Comparison of ENCODE assay signal across 1 cellular context in the genomic region with DNA sequence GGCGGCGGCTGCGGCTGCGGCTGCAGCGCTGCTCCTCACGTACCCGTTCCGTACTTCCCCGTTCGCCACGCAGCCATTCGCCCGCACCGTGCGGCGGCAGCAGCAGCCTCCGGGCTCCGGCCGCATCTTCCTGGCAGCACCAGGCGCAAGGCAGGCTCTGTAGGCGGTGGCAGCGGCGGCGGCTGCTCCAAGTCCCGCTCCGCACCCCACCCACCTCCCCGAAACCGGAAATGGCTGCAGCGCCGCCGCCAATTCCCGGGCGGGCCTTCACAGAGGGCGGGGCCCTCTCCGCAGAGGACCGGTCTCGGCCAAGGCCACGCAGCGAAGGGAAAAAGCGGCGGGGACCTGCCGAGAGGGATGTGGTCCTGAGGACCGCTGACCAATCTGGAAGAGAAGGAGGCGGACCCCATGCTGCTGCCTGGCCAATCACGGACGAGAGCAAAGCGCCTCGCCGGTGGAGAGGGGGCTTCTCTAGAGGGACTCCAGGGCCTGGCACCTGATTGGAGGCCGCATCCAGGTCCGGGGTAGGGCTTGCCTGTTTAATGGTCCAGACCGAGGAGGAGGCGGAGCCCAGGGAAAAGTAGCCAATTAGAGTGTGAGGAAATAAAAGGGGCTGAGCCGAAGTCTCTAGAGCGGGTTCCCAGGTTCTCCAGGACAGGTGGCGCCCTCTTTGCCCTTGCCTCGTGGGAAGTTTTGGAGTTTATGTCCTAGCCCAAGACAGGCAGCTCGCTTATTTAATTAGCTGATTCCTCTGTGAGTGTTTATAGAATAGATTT.
TF ChIP-seq lines count a peak whose summit lies in the region.

A gene with protein sequence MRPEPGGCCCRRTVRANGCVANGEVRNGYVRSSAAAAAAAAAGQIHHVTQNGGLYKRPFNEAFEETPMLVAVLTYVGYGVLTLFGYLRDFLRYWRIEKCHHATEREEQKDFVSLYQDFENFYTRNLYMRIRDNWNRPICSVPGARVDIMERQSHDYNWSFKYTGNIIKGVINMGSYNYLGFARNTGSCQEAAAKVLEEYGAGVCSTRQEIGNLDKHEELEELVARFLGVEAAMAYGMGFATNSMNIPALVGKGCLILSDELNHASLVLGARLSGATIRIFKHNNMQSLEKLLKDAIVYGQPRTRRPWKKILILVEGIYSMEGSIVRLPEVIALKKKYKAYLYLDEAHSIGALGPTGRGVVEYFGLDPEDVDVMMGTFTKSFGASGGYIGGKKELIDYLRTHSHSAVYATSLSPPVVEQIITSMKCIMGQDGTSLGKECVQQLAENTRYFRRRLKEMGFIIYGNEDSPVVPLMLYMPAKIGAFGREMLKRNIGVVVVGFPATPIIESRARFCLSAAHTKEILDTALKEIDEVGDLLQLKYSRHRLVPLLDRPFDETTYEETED (minus strand): TSS at position 184 of the 776 bp plus-strand sequence. CDS start 58 bp downstream, at position 126.

TF ChIP-seq in HEK293, 187 proteins besides CTCF, POLR2A, EP300 and RAD21 (continued from another document and continues in another):
- TF ChIP-seq, protein P1, sequence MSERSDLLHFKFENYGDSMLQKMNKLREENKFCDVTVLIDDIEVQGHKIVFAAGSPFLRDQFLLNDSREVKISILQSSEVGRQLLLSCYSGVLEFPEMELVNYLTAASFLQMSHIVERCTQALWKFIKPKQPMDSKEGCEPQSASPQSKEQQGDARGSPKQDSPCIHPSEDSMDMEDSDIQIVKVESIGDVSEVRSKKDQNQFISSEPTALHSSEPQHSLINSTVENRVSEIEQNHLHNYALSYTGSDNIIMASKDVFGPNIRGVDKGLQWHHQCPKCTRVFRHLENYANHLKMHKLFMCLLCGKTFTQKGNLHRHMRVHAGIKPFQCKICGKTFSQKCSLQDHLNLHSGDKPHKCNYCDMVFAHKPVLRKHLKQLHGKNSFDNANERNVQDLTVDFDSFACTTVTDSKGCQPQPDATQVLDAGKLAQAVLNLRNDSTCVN (tag by site-specific recombination; optimal IDR thresholded peaks at IDR 0.05): peak; percentile 55
- TF ChIP-seq ZFHX2 (tag by site-specific recombination; conservative IDR thresholded peaks at IDR 0.05): peak; percentile 90
- TF ChIP-seq KLF10 (tag by site-specific recombination; IDR thresholded peaks at IDR 0.05): no peak
- TF ChIP-seq, protein P2, sequence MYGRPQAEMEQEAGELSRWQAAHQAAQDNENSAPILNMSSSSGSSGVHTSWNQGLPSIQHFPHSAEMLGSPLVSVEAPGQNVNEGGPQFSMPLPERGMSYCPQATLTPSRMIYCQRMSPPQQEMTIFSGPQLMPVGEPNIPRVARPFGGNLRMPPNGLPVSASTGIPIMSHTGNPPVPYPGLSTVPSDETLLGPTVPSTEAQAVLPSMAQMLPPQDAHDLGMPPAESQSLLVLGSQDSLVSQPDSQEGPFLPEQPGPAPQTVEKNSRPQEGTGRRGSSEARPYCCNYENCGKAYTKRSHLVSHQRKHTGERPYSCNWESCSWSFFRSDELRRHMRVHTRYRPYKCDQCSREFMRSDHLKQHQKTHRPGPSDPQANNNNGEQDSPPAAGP (tag by site-specific recombination; IDR thresholded peaks at IDR 0.05): peak; percentile 24; the same call in 1 of the 2 replicates
- TF ChIP-seq SALL2 (tag by site-specific recombination; IDR thresholded peaks at IDR 0.05; ENCODE audit: borderline replicate concordance): no peak
- no peak for TF ChIP-seq ZNF473 (tag by site-specific recombination; IDR thresholded peaks at IDR 0.05)
- TF ChIP-seq YY2 (tag by site-specific recombination; IDR thresholded peaks at IDR 0.05): no peak
- peak; percentile 79 for TF ChIP-seq ZNF335 (tag by site-specific recombination; conservative IDR thresholded peaks at IDR 0.05)
- TF ChIP-seq ZNF248 (tag by site-specific recombination; IDR thresholded peaks at IDR 0.05): no peak
- TF ChIP-seq SETDB1 (IDR thresholded peaks at IDR 0.05; ENCODE audit: insufficient read length, low read length): peak; percentile 49
- no peak for TF ChIP-seq ZBTB48 (tag by site-specific recombination; IDR thresholded peaks at IDR 0.05)
- TF ChIP-seq ZNF341 (tag by site-specific recombination; IDR thresholded peaks at IDR 0.05; ENCODE audit: low read depth): peak; percentile 90
- no peak for TF ChIP-seq HOXA7 (CRISPR knock-in tag; IDR thresholded peaks at IDR 0.05; ENCODE audit: borderline replicate concordance)
- no peak for TF ChIP-seq ZNF623 (tag by site-specific recombination; IDR thresholded peaks at IDR 0.05)
- peak; percentile 67; the same call in 1 of the 2 replicates for TF ChIP-seq KLF1 (tag by site-specific recombination; IDR thresholded peaks at IDR 0.05)
- TF ChIP-seq, protein P3, sequence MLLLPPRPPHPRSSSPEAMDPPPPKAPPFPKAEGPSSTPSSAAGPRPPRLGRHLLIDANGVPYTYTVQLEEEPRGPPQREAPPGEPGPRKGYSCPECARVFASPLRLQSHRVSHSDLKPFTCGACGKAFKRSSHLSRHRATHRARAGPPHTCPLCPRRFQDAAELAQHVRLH (tag by site-specific recombination; IDR thresholded peaks at IDR 0.05): peak; percentile 93
- TF ChIP-seq GLIS1 (tag by site-specific recombination; IDR thresholded peaks at IDR 0.05): peak; percentile 48
- TF ChIP-seq, protein P4, sequence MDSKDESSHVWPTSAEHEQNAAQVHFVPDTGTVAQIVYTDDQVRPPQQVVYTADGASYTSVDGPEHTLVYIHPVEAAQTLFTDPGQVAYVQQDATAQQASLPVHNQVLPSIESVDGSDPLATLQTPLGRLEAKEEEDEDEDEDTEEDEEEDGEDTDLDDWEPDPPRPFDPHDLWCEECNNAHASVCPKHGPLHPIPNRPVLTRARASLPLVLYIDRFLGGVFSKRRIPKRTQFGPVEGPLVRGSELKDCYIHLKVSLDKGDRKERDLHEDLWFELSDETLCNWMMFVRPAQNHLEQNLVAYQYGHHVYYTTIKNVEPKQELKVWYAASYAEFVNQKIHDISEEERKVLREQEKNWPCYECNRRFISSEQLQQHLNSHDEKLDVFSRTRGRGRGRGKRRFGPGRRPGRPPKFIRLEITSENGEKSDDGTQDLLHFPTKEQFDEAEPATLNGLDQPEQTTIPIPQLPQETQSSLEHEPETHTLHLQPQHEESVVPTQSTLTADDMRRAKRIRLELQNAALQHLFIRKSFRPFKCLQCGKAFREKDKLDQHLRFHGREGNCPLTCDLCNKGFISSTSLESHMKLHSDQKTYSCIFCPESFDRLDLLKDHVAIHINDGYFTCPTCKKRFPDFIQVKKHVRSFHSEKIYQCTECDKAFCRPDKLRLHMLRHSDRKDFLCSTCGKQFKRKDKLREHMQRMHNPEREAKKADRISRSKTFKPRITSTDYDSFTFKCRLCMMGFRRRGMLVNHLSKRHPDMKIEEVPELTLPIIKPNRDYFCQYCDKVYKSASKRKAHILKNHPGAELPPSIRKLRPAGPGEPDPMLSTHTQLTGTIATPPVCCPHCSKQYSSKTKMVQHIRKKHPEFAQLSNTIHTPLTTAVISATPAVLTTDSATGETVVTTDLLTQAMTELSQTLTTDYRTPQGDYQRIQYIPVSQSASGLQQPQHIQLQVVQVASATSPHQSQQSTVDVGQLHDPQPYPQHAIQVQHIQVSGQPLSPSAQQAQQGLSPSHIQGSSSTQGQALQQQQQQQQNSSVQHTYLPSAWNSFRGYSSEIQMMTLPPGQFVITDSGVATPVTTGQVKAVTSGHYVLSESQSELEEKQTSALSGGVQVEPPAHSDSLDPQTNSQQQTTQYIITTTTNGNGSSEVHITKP (tag by site-specific recombination; IDR thresholded peaks at IDR 0.05): peak; percentile 50
- TF ChIP-seq, protein P5, sequence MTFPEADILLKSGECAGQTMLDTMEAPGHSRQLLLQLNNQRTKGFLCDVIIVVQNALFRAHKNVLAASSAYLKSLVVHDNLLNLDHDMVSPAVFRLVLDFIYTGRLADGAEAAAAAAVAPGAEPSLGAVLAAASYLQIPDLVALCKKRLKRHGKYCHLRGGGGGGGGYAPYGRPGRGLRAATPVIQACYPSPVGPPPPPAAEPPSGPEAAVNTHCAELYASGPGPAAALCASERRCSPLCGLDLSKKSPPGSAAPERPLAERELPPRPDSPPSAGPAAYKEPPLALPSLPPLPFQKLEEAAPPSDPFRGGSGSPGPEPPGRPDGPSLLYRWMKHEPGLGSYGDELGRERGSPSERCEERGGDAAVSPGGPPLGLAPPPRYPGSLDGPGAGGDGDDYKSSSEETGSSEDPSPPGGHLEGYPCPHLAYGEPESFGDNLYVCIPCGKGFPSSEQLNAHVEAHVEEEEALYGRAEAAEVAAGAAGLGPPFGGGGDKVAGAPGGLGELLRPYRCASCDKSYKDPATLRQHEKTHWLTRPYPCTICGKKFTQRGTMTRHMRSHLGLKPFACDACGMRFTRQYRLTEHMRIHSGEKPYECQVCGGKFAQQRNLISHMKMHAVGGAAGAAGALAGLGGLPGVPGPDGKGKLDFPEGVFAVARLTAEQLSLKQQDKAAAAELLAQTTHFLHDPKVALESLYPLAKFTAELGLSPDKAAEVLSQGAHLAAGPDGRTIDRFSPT (tag by site-specific recombination; IDR thresholded peaks at IDR 0.05): peak; percentile 38; the same call in 1 of the 2 replicates
- no peak for TF ChIP-seq ZNF211 (tag by site-specific recombination; IDR thresholded peaks at IDR 0.05; ENCODE audit: low read depth)
- TF ChIP-seq ZIC2 (tag by site-specific recombination; IDR thresholded peaks at IDR 0.05): 0 out of 2 replicates have a peak, but pooled peaks have one; percentile 12
- TF ChIP-seq ZXDB (tag by site-specific recombination; IDR thresholded peaks at IDR 0.05): peak; percentile 99
- no peak for TF ChIP-seq OVOL3 (tag by site-specific recombination; IDR thresholded peaks at IDR 0.05)
- TF ChIP-seq ZNF394 (tag by site-specific recombination; IDR thresholded peaks at IDR 0.05; ENCODE audit: borderline replicate concordance): 0 out of 2 replicates have a peak, but pooled peaks have one; percentile 10
- peak; percentile 22; the same call in 1 of the 2 replicates for TF ChIP-seq ZNF560 (tag by site-specific recombination; IDR thresholded peaks at IDR 0.05; ENCODE audit: borderline replicate concordance)
- no peak for TF ChIP-seq ZNF837 (tag by site-specific recombination; IDR thresholded peaks at IDR 0.05)
- peak; percentile 97 for TF ChIP-seq SP2 (tag by site-specific recombination; IDR thresholded peaks at IDR 0.05)
- no peak for TF ChIP-seq ZNF426 (tag by site-specific recombination; IDR thresholded peaks at IDR 0.05)
- TF ChIP-seq, protein P6, sequence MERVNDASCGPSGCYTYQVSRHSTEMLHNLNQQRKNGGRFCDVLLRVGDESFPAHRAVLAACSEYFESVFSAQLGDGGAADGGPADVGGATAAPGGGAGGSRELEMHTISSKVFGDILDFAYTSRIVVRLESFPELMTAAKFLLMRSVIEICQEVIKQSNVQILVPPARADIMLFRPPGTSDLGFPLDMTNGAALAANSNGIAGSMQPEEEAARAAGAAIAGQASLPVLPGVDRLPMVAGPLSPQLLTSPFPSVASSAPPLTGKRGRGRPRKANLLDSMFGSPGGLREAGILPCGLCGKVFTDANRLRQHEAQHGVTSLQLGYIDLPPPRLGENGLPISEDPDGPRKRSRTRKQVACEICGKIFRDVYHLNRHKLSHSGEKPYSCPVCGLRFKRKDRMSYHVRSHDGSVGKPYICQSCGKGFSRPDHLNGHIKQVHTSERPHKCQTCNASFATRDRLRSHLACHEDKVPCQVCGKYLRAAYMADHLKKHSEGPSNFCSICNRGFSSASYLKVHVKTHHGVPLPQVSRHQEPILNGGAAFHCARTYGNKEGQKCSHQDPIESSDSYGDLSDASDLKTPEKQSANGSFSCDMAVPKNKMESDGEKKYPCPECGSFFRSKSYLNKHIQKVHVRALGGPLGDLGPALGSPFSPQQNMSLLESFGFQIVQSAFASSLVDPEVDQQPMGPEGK (tag by site-specific recombination; IDR thresholded peaks at IDR 0.05): peak; percentile 80
- TF ChIP-seq HOXC10 (CRISPR knock-in tag; IDR thresholded peaks at IDR 0.05): no peak
- peak; percentile 47; the same call in 1 of the 2 replicates for TF ChIP-seq KLF7 (tag by site-specific recombination; IDR thresholded peaks at IDR 0.05; ENCODE audit: borderline replicate concordance)
- peak; percentile 60; the same call in 1 of the 2 replicates for TF ChIP-seq ZNF350 (tag by site-specific recombination; IDR thresholded peaks at IDR 0.05)
- peak; percentile 80 for TF ChIP-seq SP3 (tag by site-specific recombination; IDR thresholded peaks at IDR 0.05)
- no peak for TF ChIP-seq OSR2 (tag by site-specific recombination; IDR thresholded peaks at IDR 0.05)
- TF ChIP-seq, protein P7, sequence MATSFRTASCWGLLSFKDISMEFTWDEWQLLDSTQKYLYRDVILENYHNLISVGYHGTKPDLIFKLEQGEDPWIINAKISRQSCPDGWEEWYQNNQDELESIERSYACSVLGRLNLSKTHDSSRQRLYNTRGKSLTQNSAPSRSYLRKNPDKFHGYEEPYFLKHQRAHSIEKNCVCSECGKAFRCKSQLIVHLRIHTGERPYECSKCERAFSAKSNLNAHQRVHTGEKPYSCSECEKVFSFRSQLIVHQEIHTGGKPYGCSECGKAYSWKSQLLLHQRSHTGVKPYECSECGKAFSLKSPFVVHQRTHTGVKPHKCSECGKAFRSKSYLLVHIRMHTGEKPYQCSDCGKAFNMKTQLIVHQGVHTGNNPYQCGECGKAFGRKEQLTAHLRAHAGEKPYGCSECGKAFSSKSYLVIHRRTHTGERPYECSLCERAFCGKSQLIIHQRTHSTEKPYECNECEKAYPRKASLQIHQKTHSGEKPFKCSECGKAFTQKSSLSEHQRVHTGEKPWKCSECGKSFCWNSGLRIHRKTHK (tag by site-specific recombination; IDR thresholded peaks at IDR 0.05): no peak
- no peak for TF ChIP-seq ZNF16 (tag by site-specific recombination; IDR thresholded peaks at IDR 0.05; ENCODE audit: low read depth)
- TF ChIP-seq EGR2 (tag by site-specific recombination; IDR thresholded peaks at IDR 0.05; ENCODE audit: low read depth): peak; percentile 68
- peak; percentile 54; the same call in 1 of the 2 replicates for TF ChIP-seq ZSCAN30 (tag by site-specific recombination; IDR thresholded peaks at IDR 0.05)
- TF ChIP-seq ZNF10 (tag by site-specific recombination; IDR thresholded peaks at IDR 0.05): no peak
- no peak for TF ChIP-seq ZNF621 (tag by site-specific recombination; IDR thresholded peaks at IDR 0.05)
- TF ChIP-seq ZSCAN16 (tag by site-specific recombination; IDR thresholded peaks at IDR 0.05): no peak
- no peak for TF ChIP-seq ZFP69B (tag by site-specific recombination; IDR thresholded peaks at IDR 0.05)
- TF ChIP-seq, protein P8, sequence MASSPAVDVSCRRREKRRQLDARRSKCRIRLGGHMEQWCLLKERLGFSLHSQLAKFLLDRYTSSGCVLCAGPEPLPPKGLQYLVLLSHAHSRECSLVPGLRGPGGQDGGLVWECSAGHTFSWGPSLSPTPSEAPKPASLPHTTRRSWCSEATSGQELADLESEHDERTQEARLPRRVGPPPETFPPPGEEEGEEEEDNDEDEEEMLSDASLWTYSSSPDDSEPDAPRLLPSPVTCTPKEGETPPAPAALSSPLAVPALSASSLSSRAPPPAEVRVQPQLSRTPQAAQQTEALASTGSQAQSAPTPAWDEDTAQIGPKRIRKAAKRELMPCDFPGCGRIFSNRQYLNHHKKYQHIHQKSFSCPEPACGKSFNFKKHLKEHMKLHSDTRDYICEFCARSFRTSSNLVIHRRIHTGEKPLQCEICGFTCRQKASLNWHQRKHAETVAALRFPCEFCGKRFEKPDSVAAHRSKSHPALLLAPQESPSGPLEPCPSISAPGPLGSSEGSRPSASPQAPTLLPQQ (tag by site-specific recombination; IDR thresholded peaks at IDR 0.05): peak; percentile 50; the same call in 1 of the 2 replicates
- peak; percentile 54 for TF ChIP-seq ZEB2 (tag by site-specific recombination; IDR thresholded peaks at IDR 0.05)
- no peak for TF ChIP-seq IKZF3 (tag by site-specific recombination; IDR thresholded peaks at IDR 0.05)
- TF ChIP-seq ZNF223 (tag by site-specific recombination; IDR thresholded peaks at IDR 0.05): no peak
- TF ChIP-seq ZNF677 (tag by site-specific recombination; IDR thresholded peaks at IDR 0.05): no peak
